10 cellular contexts compared by ENCODE assay signal in genomic region chr10:688287-688620, GRCh38. TPM values are rescaled to one million over a fixed set of nuclear protein-coding genes. Genes with fewer than 3 reads are reported as not detected.
DNase-seq lines count a peak whose midpoint lies in the region; ATAC-seq, FAIRE-seq and TF ChIP-seq lines count a peak whose summit lies in the region.
"Had no signal": no experiment of that assay in that cellular context is flagged by ENCODE, and none has a peak within 500 bp of the region (broad histone marks: within the 10 kb centered on the region; RNA-seq: fewer than 3 reads in every experiment).

No MANE protein-coding gene starts in this region.

- peak overlapping the region; percentile 71 for H3K4me2 ChIP-seq in keratinocyte (ENCODE audit: control insufficient read depth, extremely low read depth, insufficient read depth, low read depth, low read length)

- peaks cover 49% of the 10 kb centered on the region for H3K27me3 Mint-ChIP-seq in activated T-helper 17 cell treated with anti-CD3 and anti-CD28 coated beads, Interleukin-2, amount 50 U/mL, for 72 hours

- H3K9ac ChIP-seq in keratinocyte (ENCODE audit: control insufficient read depth, extremely low read depth, insufficient read depth, low read length) (peak overlapping the region; percentile 47), skeletal muscle tissue (ENCODE audit: low read depth in 1 of 3, low read length in 3 of 3) (peak overlapping the region; percentile 81 to 94 (median 83))

- H3K36me3 ChIP-seq in HAP-1 (replicated peaks) (no peaks in the 10 kb centered on the region), keratinocyte (ENCODE audit: control insufficient read depth in 2 of 2, extremely low read depth in 1 of 2, insufficient read depth in 2 of 2, low read length in 2 of 2) (no peaks in the 10 kb centered on the region), skeletal muscle tissue (ENCODE audit: control insufficient read depth in 3 of 3, insufficient read depth in 3 of 3, low read length in 3 of 3) (no peaks in the 10 kb centered on the region)

- H3K27me3 ChIP-seq in HAP-1 (ENCODE audit: low read depth) = no peaks in the 10 kb centered on the region
- H3K27me3 ChIP-seq in keratinocyte (ENCODE audit: control insufficient read depth, extremely low read depth, insufficient read depth, low read length) = no peaks in the 10 kb centered on the region
- H3K27me3 ChIP-seq in skeletal muscle tissue (ENCODE audit: control insufficient read depth in 3 of 3, insufficient read depth in 3 of 3, low read length in 3 of 3) = peaks cover 0 to 5% (median 0%) of the 10 kb centered on the region in 3 donors

- H3K79me2 ChIP-seq in keratinocyte (ENCODE audit: control insufficient read depth, insufficient read depth, low read length) = peaks cover 5% of the 10 kb centered on the region

- H4K20me1 ChIP-seq in keratinocyte (ENCODE audit: control insufficient read depth, extremely low read depth, insufficient read depth, low read length) = no peaks in the 10 kb centered on the region

- no peak overlapping the region for H3K4me3 Mint-ChIP-seq in activated T-helper 17 cell treated with anti-CD3 and anti-CD28 coated beads, Interleukin-2, amount 50 U/mL, for 72 hours
- H3K4me3 Mint-ChIP-seq: stimulated activated naive CD8-positive, alpha-beta T cell treated with anti-CD3 and anti-CD28 coated beads, Interleukin-15, Interleukin-2, amounts not matched to agents 100 ng/mL and 50 ng/mL, for 24 hours had no signal

- no peak for FAIRE-seq in keratinocyte (lab: Jason Lieb, UNC)

- no peaks in the 10 kb centered on the region for H3K9me1 ChIP-seq in keratinocyte (ENCODE audit: control insufficient read depth, extremely low read depth, insufficient read depth, low read length)

- H3K4me3 ChIP-seq in HAP-1 = peak overlapping the region; percentile 68
- H3K4me3 ChIP-seq in astrocyte of the spinal cord (ENCODE audit: low read depth, low read length) = peak overlapping the region; percentile 63
- H3K4me3 ChIP-seq in keratinocyte (ENCODE audit: control insufficient read depth in 2 of 3, extremely low read depth in 1 of 3, insufficient read depth in 2 of 3, low read depth in 1 of 3, low read length in 3 of 3) = peak overlapping the region; percentile 13 to 70 (median 60)
- H3K4me3 ChIP-seq in skeletal muscle tissue (ENCODE audit: low read length in 3 of 3) = peak overlapping the region; percentile 77 to 83 (median 82)

- TF ChIP-seq CTCF in astrocyte of the spinal cord (IDR thresholded peaks at IDR 0.05; ENCODE audit: low read depth, low read length) (no peak), keratinocyte (optimal IDR thresholded peaks at IDR 0.05 in 1 of 3, IDR thresholded peaks at IDR 0.05 in 1 of 3, conservative IDR thresholded peaks at IDR 0.05 in 1 of 3; ENCODE audit: extremely low read depth in 1 of 3, insufficient read depth in 2 of 3, low read length in 3 of 3) (no peak)

- H3K4me1 ChIP-seq in HAP-1 (no peaks in the 10 kb centered on the region), keratinocyte (ENCODE audit: control insufficient read depth, extremely low read depth, insufficient read depth, low read length) (peaks cover 8% of the 10 kb centered on the region), skeletal muscle tissue (ENCODE audit: control insufficient read depth in 3 of 3, insufficient read depth in 3 of 3, low read length in 3 of 3) (peaks cover 23 to 37% (median 29%) of the 10 kb centered on the region in 3 donors)

- H3K9me3 ChIP-seq in HAP-1 (no peaks in the 10 kb centered on the region), keratinocyte (ENCODE audit: control insufficient read depth, low read depth, low read length) (no peaks in the 10 kb centered on the region), skeletal muscle tissue (ENCODE audit: control insufficient read depth in 3 of 3, low read length in 3 of 3) (peaks cover 0 to 2% (median 0%) of the 10 kb centered on the region in 3 donors)

- no peak overlapping the region for H3K27ac Mint-ChIP-seq in activated T-helper 17 cell treated with anti-CD3 and anti-CD28 coated beads, Interleukin-2, amount 50 U/mL, for 72 hours
- H3K27ac Mint-ChIP-seq: activated T-helper 2 cell treated with anti-CD3 and anti-CD28 coated beads, Interferon-gamma antibody, Interleukin-2, Interleukin-4, amounts not matched to agents 10 μg/mL and 5 μg/mL and 100 μg/mL, durations not matched to agents 14 hours and 24 hours and 36 hours; stimulated activated naive CD8-positive, alpha-beta T cell treated with anti-CD3 and anti-CD28 coated beads, Interleukin-15, Interleukin-2, amounts not matched to agents 100 ng/mL and 50 ng/mL, for 24 hours had no signal

- H3K27ac ChIP-seq in keratinocyte (ENCODE audit: control insufficient read depth, insufficient read depth, low read length) (no peak overlapping the region), skeletal muscle tissue (ENCODE audit: low read depth, low read length) (peak overlapping the region; percentile 77)

- H2AFZ ChIP-seq in keratinocyte (ENCODE audit: control insufficient read depth, low read length) = no peak overlapping the region

- in situ Hi-C loops in HAP-1 (cut with MboI; ENCODE audit: low sequenced_read_pairs) = no loop called here
- in situ Hi-C loops in astrocyte of the spinal cord (cut with HindIII; ENCODE audit: low sequenced_read_pairs) = no loop called here
- in situ Hi-C loops in ACHN (cut with HindIII; ENCODE audit: low pct_ligation_motif_present, low pct_unique_long_range_greater_than_20kb, low sequenced_read_pairs) = no loop called here

- dilution Hi-C loops in keratinocyte (cut with MboI; ENCODE audit: extremely low pct_ligation_motif_present, low sequenced_read_pairs) = no loop called here

- no peaks in the 10 kb centered on the region for H3K9me3 Mint-ChIP-seq in activated T-helper 17 cell treated with anti-CD3 and anti-CD28 coated beads, Interleukin-2, amount 50 U/mL, for 72 hours
- H3K9me3 Mint-ChIP-seq: activated T-helper 2 cell treated with anti-CD3 and anti-CD28 coated beads, Interferon-gamma antibody, Interleukin-2, Interleukin-4, amounts not matched to agents 10 μg/mL and 5 μg/mL and 100 μg/mL, durations not matched to agents 14 hours and 24 hours and 36 hours; stimulated activated naive CD8-positive, alpha-beta T cell treated with anti-CD3 and anti-CD28 coated beads, Interleukin-15, Interleukin-2, amounts not matched to agents 100 ng/mL and 50 ng/mL, for 24 hours had no signal

- DNase-seq in HAP-1 (ENCODE audit: low spot score in 2 of 2) (no peak), astrocyte of the spinal cord (ENCODE audit: low read depth, low spot score) (no peak), keratinocyte (ENCODE audit: low read depth, low spot score) (no peak), ACHN (no peak)
- no peak for DNase-seq in activated CD8-positive, alpha-beta memory T cell treated with anti-CD3 and anti-CD28 coated beads, Interleukin-2, amount 50 U/mL, for 48 hours

- H3K4me1 Mint-ChIP-seq in activated T-helper 17 cell treated with anti-CD3 and anti-CD28 coated beads, Interleukin-2, amount 50 U/mL, for 72 hours = peaks cover 5% of the 10 kb centered on the region

- H3K36me3 Mint-ChIP-seq in activated T-helper 17 cell treated with anti-CD3 and anti-CD28 coated beads, Interleukin-2, amount 50 U/mL, for 72 hours (ENCODE audit: low read depth) = no peaks in the 10 kb centered on the region

- no peak for ATAC-seq in activated T-helper 17 cell treated with anti-CD3 and anti-CD28 coated beads, Interleukin-2, amount 50 U/mL, for 72 hours (replicated peaks)
- no peak for ATAC-seq in GM21381 (IDR thresholded peaks at IDR 0.05; ENCODE audit: unreplicated experiment)

RNA-seq across cellular contexts. Expression of gene DIP2C, which starts 1.2 kb away (rescaled TPM):
- polyA plus RNA-seq in keratinocyte = 1.0 to 2.0 TPM (median 1.3 TPM) in 3 replicates
- 0.67 TPM for polyA plus RNA-seq in keratinocyte (2011; ENCODE audit: low read depth)
- polyA plus RNA-seq in keratinocyte (2011; cell fraction: cytosol; rRNA removed) = 1.4 and 2.1 TPM in 2 replicates
- 3.9 and 4.5 TPM in 2 replicates for polyA plus RNA-seq in keratinocyte (2011; cell fraction: nucleus; rRNA removed)
- 1.3 and 2.7 TPM in 2 replicates for polyA plus RNA-seq in keratinocyte (2012; ENCODE audit: low replicate concordance)
- polyA minus RNA-seq in keratinocyte = 3.0 to 9.9 TPM (median 5.6 TPM) in 3 replicates
- 1.7 TPM for polyA minus RNA-seq in keratinocyte (2011; cell fraction: cytosol; rRNA and poly(A)+ RNA removed)
- 5.4 and 6.6 TPM in 2 replicates for polyA minus RNA-seq in keratinocyte (2011; cell fraction: nucleus; rRNA and poly(A)+ RNA removed)
- total RNA-seq in skeletal muscle tissue = 18.8 TPM
- total RNA-seq in activated T-helper 17 cell treated with anti-CD3 and anti-CD28 coated beads, Interleukin-2, amount 50 U/mL, for 72 hours = 1 to 10 TPM; 1.1 to 1.9 TPM
